Comparison of ENCODE assay signal across 1 cellular context in the genomic region with DNA sequence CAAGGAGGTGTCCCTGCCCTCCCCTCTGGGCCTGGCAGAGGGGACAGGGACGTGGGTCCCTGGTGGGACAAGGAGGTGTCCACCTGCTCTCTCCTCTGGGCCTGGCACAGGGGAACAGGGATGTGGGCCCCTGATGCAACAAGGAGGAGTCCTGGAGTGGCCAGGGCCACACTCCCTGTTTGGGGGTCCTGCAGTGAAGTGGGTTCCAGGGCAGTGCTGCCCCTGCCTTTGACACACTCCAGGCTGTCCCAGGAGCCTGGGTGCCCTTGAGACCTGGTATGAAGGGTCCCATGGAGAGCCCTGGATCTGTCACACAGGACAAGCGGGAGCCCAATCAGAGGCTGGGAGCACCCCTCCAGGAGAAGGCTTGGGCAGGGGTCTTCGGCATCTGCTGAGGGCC.
TF ChIP-seq lines count a peak whose summit lies in the region.

No MANE protein-coding gene starts in this region.

TF ChIP-seq in HepG2, 621 proteins besides CTCF, POLR2A, EP300 and RAD21:
- TF ChIP-seq ATAD3A (CRISPR knock-in tag; IDR thresholded peaks at IDR 0.05) (no peak), PITX1 (CRISPR knock-in tag; IDR thresholded peaks at IDR 0.05) (no peak), ZNF563 (CRISPR knock-in tag; IDR thresholded peaks at IDR 0.05) (no peak), ZNF569 (CRISPR knock-in tag; IDR thresholded peaks at IDR 0.05; ENCODE audit: borderline replicate concordance) (no peak), NR2C2 (CRISPR knock-in tag; IDR thresholded peaks at IDR 0.05; ENCODE audit: borderline replicate concordance) (no peak), ELF4 (CRISPR knock-in tag; IDR thresholded peaks at IDR 0.05; ENCODE audit: borderline replicate concordance) (no peak), GABPB1 (CRISPR knock-in tag; IDR thresholded peaks at IDR 0.05) (no peak), GABPA (IDR thresholded peaks at IDR 0.05; ENCODE audit: low read depth, low read length) (no peak), GABPA (CRISPR knock-in tag; IDR thresholded peaks at IDR 0.05; ENCODE audit: low read depth) (no peak), CBX2 (IDR thresholded peaks at IDR 0.05; ENCODE audit: low read depth, low read length) (no peak), CBX2 (CRISPR knock-in tag; IDR thresholded peaks at IDR 0.05; ENCODE audit: low read depth) (no peak), ZBTB20 (CRISPR knock-in tag; IDR thresholded peaks at IDR 0.05; ENCODE audit: borderline replicate concordance, low read depth) (no peak)
- TF ChIP-seq, protein P1, sequence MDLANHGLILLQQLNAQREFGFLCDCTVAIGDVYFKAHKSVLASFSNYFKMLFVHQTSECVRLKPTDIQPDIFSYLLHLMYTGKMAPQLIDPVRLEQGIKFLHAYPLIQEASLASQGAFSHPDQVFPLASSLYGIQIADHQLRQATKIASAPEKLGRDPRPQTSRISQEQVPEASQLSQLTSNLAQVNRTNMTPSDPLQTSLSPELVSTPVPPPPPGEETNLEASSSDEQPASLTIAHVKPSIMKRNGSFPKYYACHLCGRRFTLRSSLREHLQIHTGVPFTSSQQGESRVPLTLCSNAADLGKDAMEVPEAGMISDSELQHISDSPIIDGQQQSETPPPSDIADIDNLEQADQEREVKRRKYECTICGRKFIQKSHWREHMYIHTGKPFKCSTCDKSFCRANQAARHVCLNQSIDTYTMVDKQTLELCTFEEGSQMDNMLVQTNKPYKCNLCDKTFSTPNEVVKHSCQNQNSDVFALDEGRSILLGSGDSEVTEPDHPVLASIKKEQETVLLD (CRISPR knock-in tag; IDR thresholded peaks at IDR 0.05; ENCODE audit: low read depth) = no peak
- TF ChIP-seq, protein P2, sequence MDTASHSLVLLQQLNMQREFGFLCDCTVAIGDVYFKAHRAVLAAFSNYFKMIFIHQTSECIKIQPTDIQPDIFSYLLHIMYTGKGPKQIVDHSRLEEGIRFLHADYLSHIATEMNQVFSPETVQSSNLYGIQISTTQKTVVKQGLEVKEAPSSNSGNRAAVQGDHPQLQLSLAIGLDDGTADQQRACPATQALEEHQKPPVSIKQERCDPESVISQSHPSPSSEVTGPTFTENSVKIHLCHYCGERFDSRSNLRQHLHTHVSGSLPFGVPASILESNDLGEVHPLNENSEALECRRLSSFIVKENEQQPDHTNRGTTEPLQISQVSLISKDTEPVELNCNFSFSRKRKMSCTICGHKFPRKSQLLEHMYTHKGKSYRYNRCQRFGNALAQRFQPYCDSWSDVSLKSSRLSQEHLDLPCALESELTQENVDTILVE (CRISPR knock-in tag; IDR thresholded peaks at IDR 0.05) = no peak
